Comparison of ENCODE assay signal across 8 cellular contexts in genomic region chr2:240997141-240997855, GRCh38. TPM values are rescaled to one million over a fixed set of nuclear protein-coding genes. Genes with fewer than 3 reads are reported as not detected.
DNase-seq lines count a peak whose midpoint lies in the region; ATAC-seq and TF ChIP-seq lines count a peak whose summit lies in the region.

No MANE protein-coding gene starts in this region.

- H3K27me3 ChIP-seq in CD4-positive, alpha-beta T cell (ENCODE audit: control insufficient read depth, insufficient read depth, low read length), result no peaks in the 10 kb centered on the region

- intact Hi-C loops in CD4-positive, alpha-beta T cell (cut with DNase I, micrococcal nuclease), result loop anchor here in 1 of 2 experiments (10.0 kb wide), 1 partner anchor 48 kb away; no protein-coding TSS in a partner anchor
- intact Hi-C loops in Right ventricle myocardium superior (cut with DNase I), result no loop called here
- intact Hi-C loops in posterior vena cava (cut with DNase I), result no loop called here

- POLR2A ChIA-PET in CD4-positive, alpha-beta T cell (lab: Charles Lee), result no interaction called here

- CTCF ChIA-PET in CD4-positive, alpha-beta T cell (lab: Charles Lee), result no interaction called here

- no peaks in the 10 kb centered on the region for H3K9me3 Mint-ChIP-seq in CD4-positive, alpha-beta T cell
- no peaks in the 10 kb centered on the region for H3K9me3 Mint-ChIP-seq in activated naive CD8-positive, alpha-beta T cell (ENCODE audit: low read depth)

- H3K36me3 Mint-ChIP-seq in CD4-positive, alpha-beta T cell (ENCODE audit: low read depth), result peaks cover 11% of the 10 kb centered on the region
- peaks cover 5% of the 10 kb centered on the region for H3K36me3 Mint-ChIP-seq in activated naive CD8-positive, alpha-beta T cell

- peak in 1 of 10 experiments; percentile 31 for DNase-seq in CD4-positive, alpha-beta T cell
- DNase-seq in Right ventricle myocardium superior (peak; percentile 42), posterior vena cava (ENCODE audit: low spot score) (peak; percentile 61), NCI-H1092 treated with DMSO at 0.1 percent for 48 hours (lab: John Stamatoyannopoulos, UW) (no peak), SHP77 (lab: John Stamatoyannopoulos, UW) (no peak)

- peaks cover 18% of the 10 kb centered on the region for H3K4me1 Mint-ChIP-seq in CD4-positive, alpha-beta T cell (ENCODE audit: low read depth)
- H3K4me1 Mint-ChIP-seq in activated naive CD8-positive, alpha-beta T cell (ENCODE audit: low read depth), result peaks cover 39% of the 10 kb centered on the region

- no peaks in the 10 kb centered on the region for H3K9me3 ChIP-seq in CD4-positive, alpha-beta T cell (ENCODE audit: control insufficient read depth, low read length)

- H3K27ac Mint-ChIP-seq in CD4-positive, alpha-beta T cell, result peak overlapping the region; percentile 86
- peak overlapping the region; percentile 75 for H3K27ac Mint-ChIP-seq in activated naive CD8-positive, alpha-beta T cell

- ATAC-seq in CD4-positive, alpha-beta T cell (ENCODE audit: poor library complexity), result peak; percentile 36
- ATAC-seq in Right ventricle myocardium superior (ENCODE audit: poor library complexity) (peak; percentile 40), GM19035 (IDR thresholded peaks at IDR 0.05; ENCODE audit: unreplicated experiment) (no peak), HG03039 (IDR thresholded peaks at IDR 0.05; ENCODE audit: unreplicated experiment) (no peak)

- H3K27ac ChIP-seq in CD4-positive, alpha-beta T cell (ENCODE audit: low read depth, low read length), result no peak overlapping the region

- H3K4me3 Mint-ChIP-seq in CD4-positive, alpha-beta T cell, result peak overlapping the region; percentile 84
- peak overlapping the region; percentile 80 for H3K4me3 Mint-ChIP-seq in activated naive CD8-positive, alpha-beta T cell

- peaks cover 34% of the 10 kb centered on the region for H3K27me3 Mint-ChIP-seq in CD4-positive, alpha-beta T cell
- H3K27me3 Mint-ChIP-seq in activated naive CD8-positive, alpha-beta T cell, result peaks cover 2% of the 10 kb centered on the region

- TF ChIP-seq CTCF in CD4-positive, alpha-beta T cell (IDR thresholded peaks at IDR 0.05), result no peak

RNA-seq across cellular contexts. Expression of gene SNED1, which starts 1.1 kb away (rescaled TPM):
- total RNA-seq in CD4-positive, alpha-beta T cell, result 10 to 100 TPM; 42.0 to 42.7 TPM
- total RNA-seq in Right ventricle myocardium superior (8.0 TPM), posterior vena cava (10 to 100 TPM; 39.7 to 62.7 TPM)

Comparison
In these comparisons a context has a peak if more than half of its experiments do, and no peak if none do; other contexts are left out.
1. ATAC-seq: peak in CD4-positive, alpha-beta T cell (single experiment) and Right ventricle myocardium superior (single experiment); none in GM19035 (single experiment) and HG03039 (single experiment).
2. DNase-seq: peak in Right ventricle myocardium superior (single experiment) and posterior vena cava (single experiment); none in NCI-H1092 treated with DMSO at 0.1 percent for 48 hours (single experiment) and SHP77 (0 of 2).